ENCODE assay signal across 33 cellular contexts in genomic region chr7:68476966-68477365, GRCh38.
"Had no signal": no experiment of that assay in that cellular context is flagged by ENCODE, and none has a peak within 500 bp of the region (broad histone marks: within the 10 kb centered on the region; RNA-seq: fewer than 3 reads in every experiment).

No MANE protein-coding gene starts in this region.

- ATAC-seq: activated CD4-positive, CD25-positive, alpha-beta regulatory T cell treated with anti-CD3 and anti-CD28 coated beads, Interleukin-2, amount 50 U/mL, for 24 hours; activated CD8-positive, alpha-beta T cell treated with anti-CD3 and anti-CD28 coated beads for 36 hours; activated T-cell treated with anti-CD3 and anti-CD28 coated beads, Interleukin-2, amount 50 U/mL, for 4 hours; activated T-helper 17 cell treated with anti-CD3 and anti-CD28 coated beads, Interleukin-2, amount 50 U/mL, for 72 hours; esophagus mucosa; T-helper 17 cell had no signal

- H3K9me3 Mint-ChIP-seq: endodermal cell had no signal

- DNase-seq: activated B cell treated with CpG ODN at 0.5 μM for 24 hours; activated CD4-positive, alpha-beta T cell treated with anti-CD3 and anti-CD28 coated beads for 48 hours; activated CD4-positive, alpha-beta T cell treated with anti-CD3 and anti-CD28 coated beads, Interleukin-2, amount 50 U/mL, for 1 hour; activated CD4-positive, alpha-beta T cell treated with anti-CD3 and anti-CD28 coated beads, Interleukin-2, amount 50 U/mL, for 48 hours; activated CD8-positive, alpha-beta memory T cell treated with anti-CD3 and anti-CD28 coated beads for 24 hours; activated CD8-positive, alpha-beta T cell treated with anti-CD3 and anti-CD28 coated beads for 36 hours; activated effector memory CD4-positive, alpha-beta T cell treated with Interleukin-2 at 50 U/mL for 16 hours; activated gamma-delta T cell treated with Interleukin-2 at 50 U/mL for 16 hours; activated naive CD4-positive, alpha-beta T cell treated with anti-CD3 and anti-CD28 coated beads, Interleukin-2, amount 50 U/mL, for 16 hours; activated naive CD4-positive, alpha-beta T cell treated with Interleukin-2 at 50 U/mL for 16 hours; activated T-cell treated with anti-CD3 and anti-CD28 coated beads, Interleukin-2, amount 50 U/mL, for 4 hours; adrenal gland; amygdala; aorta; brain microvascular endothelial cell; dorsolateral prefrontal cortex; effector memory CD4-positive, alpha-beta T cell; endodermal cell; foreskin fibroblast; head of caudate nucleus; T-helper 17 cell; T1000; WERI-Rb-1 had no signal

- H3K27me3 Mint-ChIP-seq: activated B cell treated with CpG ODN at 0.5 μM for 24 hours; activated CD8-positive, alpha-beta T cell treated with anti-CD3 and anti-CD28 coated beads for 36 hours; activated naive CD8-positive, alpha-beta T cell; activated T-helper 17 cell treated with anti-CD3 and anti-CD28 coated beads, Interleukin-2, amount 50 U/mL, for 72 hours; central memory CD8-positive, alpha-beta T cell; dendritic cell treated with granulocyte-macrophage colony-stimulating factor and Interleukin-4, amounts not matched to agents 40 ng/mL and 50 ng/mL, for 4 days; T-helper 17 cell had no signal

- H3K36me3 ChIP-seq: adrenal gland, brain microvascular endothelial cell, WERI-Rb-1 had no signal

- H3K9me3 ChIP-seq: adrenal gland had no signal

- H3K27ac ChIP-seq: adrenal gland, brain microvascular endothelial cell, coronary artery, dorsolateral prefrontal cortex, WERI-Rb-1 had no signal

- H3K4me3 Mint-ChIP-seq: activated B cell treated with CpG ODN at 0.5 μM for 24 hours; activated CD8-positive, alpha-beta T cell treated with anti-CD3 and anti-CD28 coated beads for 36 hours; activated naive CD8-positive, alpha-beta T cell; activated T-cell treated with anti-CD3 and anti-CD28 coated beads, Interleukin-2, amount 50 U/mL, for 4 hours; activated T-helper 17 cell treated with anti-CD3 and anti-CD28 coated beads, Interleukin-2, amount 50 U/mL, for 72 hours; central memory CD8-positive, alpha-beta T cell; dendritic cell treated with granulocyte-macrophage colony-stimulating factor and Interleukin-4, amounts not matched to agents 40 ng/mL and 50 ng/mL, for 4 days; endodermal cell; T-helper 17 cell; T-helper 2 cell treated with Interferon-gamma antibody and Interleukin-4, amounts not matched to agents 5 μg/mL and 100 μg/mL, for 36 hours had no signal

- H3K4me3 ChIP-seq: adrenal gland, coronary artery, dorsolateral prefrontal cortex had no signal

- H3K4me1 Mint-ChIP-seq: activated B cell treated with CpG ODN at 0.5 μM for 24 hours; central memory CD8-positive, alpha-beta T cell; T-helper 17 cell had no signal

- H3K27ac Mint-ChIP-seq: activated B cell treated with CpG ODN at 0.5 μM for 24 hours; activated CD8-positive, alpha-beta T cell treated with anti-CD3 and anti-CD28 coated beads for 36 hours; activated naive CD8-positive, alpha-beta T cell; activated T-helper 17 cell treated with anti-CD3 and anti-CD28 coated beads, Interleukin-2, amount 50 U/mL, for 72 hours; dendritic cell treated with granulocyte-macrophage colony-stimulating factor and Interleukin-4, amounts not matched to agents 40 ng/mL and 50 ng/mL, for 4 days; endodermal cell; T-helper 17 cell; T-helper 2 cell treated with Interferon-gamma antibody and Interleukin-4, amounts not matched to agents 5 μg/mL and 100 μg/mL, for 36 hours had no signal

- H3K27me3 ChIP-seq: adrenal gland, brain microvascular endothelial cell had no signal

- H3K4me1 ChIP-seq: adrenal gland had no signal

- FAIRE-seq: bronchial epithelial cell, frontal cortex had no signal

- H3K36me3 Mint-ChIP-seq: activated naive CD8-positive, alpha-beta T cell had no signal
